In genomic region chr1:155253208-155253607, GRCh38 we compare ENCODE assay signal across 11 cellular contexts. TPM values are rescaled to one million over a fixed set of nuclear protein-coding genes. Genes with fewer than 3 reads are reported as not detected.
DNase-seq lines count a peak whose midpoint lies in the region; ATAC-seq, FAIRE-seq and TF ChIP-seq lines count a peak whose summit lies in the region.
"Had no signal": no experiment of that assay in that cellular context is flagged by ENCODE, and none has a peak within 500 bp of the region (broad histone marks: within the 10 kb centered on the region; RNA-seq: fewer than 3 reads in every experiment).

No MANE protein-coding gene starts in this region.

- H4K20me1 ChIP-seq in astrocyte (ENCODE audit: insufficient read depth, low read length), result no peaks in the 10 kb centered on the region

- H3K36me3 ChIP-seq in CD4-positive, CD25-positive, alpha-beta regulatory T cell (ENCODE audit: control insufficient read depth, insufficient read depth, low read length), result peaks cover 10% of the 10 kb centered on the region
- H3K36me3 ChIP-seq in astrocyte (ENCODE audit: insufficient read depth, low read length) (peaks cover 5% of the 10 kb centered on the region), aorta (ENCODE audit: control insufficient read depth in 1 of 2, insufficient read depth in 2 of 2, low read length in 1 of 2) (peaks cover 0 to 2% of the 10 kb centered on the region in 2 donors)
- H3K36me3 ChIP-seq in naive thymus-derived CD4-positive, alpha-beta T cell (ENCODE audit: control insufficient read depth in 2 of 3, insufficient read depth in 3 of 3, low read length in 3 of 3), result peaks cover 0 to 14% (median 0%) of the 10 kb centered on the region in 3 experiments

- no peak overlapping the region for H3K27ac Mint-ChIP-seq in CD4-positive, CD25-positive, alpha-beta regulatory T cell
- H3K27ac Mint-ChIP-seq in HFFc6 (peak overlapping the region; percentile 79), astrocyte (ENCODE audit: unreplicated experiment) (no peak overlapping the region)
- H3K27ac Mint-ChIP-seq in naive thymus-derived CD4-positive, alpha-beta T cell, result peak overlapping the region in 4 of 9 donors; percentile 25 to 80 (median 76)

- peaks cover 0 to 52% (median 22%) of the 10 kb centered on the region in 4 donors for H3K4me1 Mint-ChIP-seq in CD4-positive, CD25-positive, alpha-beta regulatory T cell
- peaks cover 48% of the 10 kb centered on the region for H3K4me1 Mint-ChIP-seq in HFFc6 (ENCODE audit: low read depth)
- peaks cover 21% of the 10 kb centered on the region for H3K4me1 Mint-ChIP-seq in astrocyte (ENCODE audit: low read depth, unreplicated experiment)
- H3K4me1 Mint-ChIP-seq in naive thymus-derived CD4-positive, alpha-beta T cell, result peaks cover 20 to 42% (median 39%) of the 10 kb centered on the region in 7 donors

- FAIRE-seq in astrocyte (lab: Jason Lieb, UNC), result no peak
- FAIRE-seq: bronchial epithelial cell had no signal

- POLR2A ChIA-PET in naive thymus-derived CD4-positive, alpha-beta T cell (lab: Charles Lee), result interaction anchor here (4.0 kb wide), 1 partner anchor 7 kb away, joined by 34 read pairs; the partner anchor contains the start of gene SCAMP3

- H3K36me3 Mint-ChIP-seq in CD4-positive, CD25-positive, alpha-beta regulatory T cell, result peaks cover 15% of the 10 kb centered on the region
- peaks cover 7% of the 10 kb centered on the region for H3K36me3 Mint-ChIP-seq in HFFc6 (ENCODE audit: low read depth)
- peaks cover 8% of the 10 kb centered on the region for H3K36me3 Mint-ChIP-seq in astrocyte (ENCODE audit: low read depth, unreplicated experiment)
- peaks cover 0 to 16% (median 13%) of the 10 kb centered on the region in 5 donors for H3K36me3 Mint-ChIP-seq in naive thymus-derived CD4-positive, alpha-beta T cell

- H3K4me1 ChIP-seq in CD4-positive, CD25-positive, alpha-beta regulatory T cell (ENCODE audit: control insufficient read depth, insufficient read depth, low read length, poor library complexity, severe bottlenecking), result peaks cover 25% of the 10 kb centered on the region
- H3K4me1 ChIP-seq in astrocyte (ENCODE audit: insufficient read depth, low read length) (peaks cover 28% of the 10 kb centered on the region), aorta (ENCODE audit: control insufficient read depth in 1 of 2, insufficient read depth in 2 of 2, low read length in 2 of 2) (no peaks in the 10 kb centered on the region)
- H3K4me1 ChIP-seq in naive thymus-derived CD4-positive, alpha-beta T cell (ENCODE audit: control insufficient read depth in 2 of 2, insufficient read depth in 2 of 2, low read length in 2 of 2), result peaks cover 4 to 10% of the 10 kb centered on the region in 2 donors

- H3K9ac ChIP-seq in astrocyte (ENCODE audit: low read length), result peak overlapping the region; percentile 82
- H3K9ac ChIP-seq: KMS-11 had no signal

- H3K27me3 ChIP-seq in CD4-positive, CD25-positive, alpha-beta regulatory T cell (ENCODE audit: control insufficient read depth, insufficient read depth, low read length), result no peaks in the 10 kb centered on the region
- no peaks in the 10 kb centered on the region for H3K27me3 ChIP-seq in astrocyte (ENCODE audit: insufficient read depth, low read length)
- H3K27me3 ChIP-seq in naive thymus-derived CD4-positive, alpha-beta T cell (ENCODE audit: control insufficient read depth in 2 of 2, insufficient read depth in 2 of 2, low read length in 2 of 2), result no peaks in the 10 kb centered on the region
- no peaks in the 10 kb centered on the region for H3K27me3 ChIP-seq in aorta (ENCODE audit: control insufficient read depth in 1 of 2, insufficient read depth in 2 of 2, low read length in 1 of 2)
- H3K27me3 ChIP-seq: SJSA1 had no signal

- CTCF ChIA-PET in naive thymus-derived CD4-positive, alpha-beta T cell (lab: Charles Lee), result interaction anchor here (0.6 kb wide), 1 partner anchor 359 kb away, joined by 3 read pairs; no protein-coding TSS in a partner anchor

- intact Hi-C loops in naive thymus-derived CD4-positive, alpha-beta T cell (cut with micrococcal nuclease), result loop anchor here in 1 of 2 donors (10.0 kb wide), 1 partner anchor 252 kb away; no protein-coding TSS in a partner anchor
- intact Hi-C loops in aorta (cut with DNase I), result loop anchor here (5.0 to 10.0 kb wide), 3 partner anchors 69 to 392 kb away; partner anchors contain the start of gene RUSC1 (in 1 of the 2)

- no peak; the same call in 1 of the 2 replicates for TF ChIP-seq CTCF in HFFc6 (IDR thresholded peaks at IDR 0.05)
- TF ChIP-seq CTCF in astrocyte (IDR thresholded peaks at IDR 0.05; ENCODE audit: insufficient read depth, low read depth, low read length), result no peak

- H3K4me3 ChIP-seq in CD4-positive, CD25-positive, alpha-beta regulatory T cell (ENCODE audit: low read depth, low read length), result no peak overlapping the region
- H3K4me3 ChIP-seq in astrocyte (ENCODE audit: insufficient read depth, low read depth, low read length) (peak overlapping the region; percentile 79), aorta (ENCODE audit: low read length in 2 of 2) (no peak overlapping the region)
- H3K4me3 ChIP-seq in naive thymus-derived CD4-positive, alpha-beta T cell (ENCODE audit: low read length), result no peak overlapping the region
- H3K4me3 ChIP-seq: SJSA1 had no signal

- H3K9me3 ChIP-seq in CD4-positive, CD25-positive, alpha-beta regulatory T cell (ENCODE audit: control insufficient read depth in 2 of 2, low read length in 2 of 2), result no peaks in the 10 kb centered on the region
- H3K9me3 ChIP-seq in astrocyte (ENCODE audit: insufficient read depth, low read depth, low read length), result no peaks in the 10 kb centered on the region
- no peaks in the 10 kb centered on the region for H3K9me3 ChIP-seq in naive thymus-derived CD4-positive, alpha-beta T cell (ENCODE audit: control insufficient read depth in 2 of 3, low read length in 3 of 3)
- no peaks in the 10 kb centered on the region for H3K9me3 ChIP-seq in aorta (ENCODE audit: control insufficient read depth, low read length)
- H3K9me3 ChIP-seq: SJSA1 had no signal

- no peak overlapping the region for H3K27ac ChIP-seq in CD4-positive, CD25-positive, alpha-beta regulatory T cell (ENCODE audit: insufficient read depth, low read length, poor library complexity, severe bottlenecking)
- H3K27ac ChIP-seq in astrocyte (ENCODE audit: low read depth, low read length) (no peak overlapping the region), aorta (ENCODE audit: low read depth in 1 of 2, low read length in 2 of 2) (no peak overlapping the region)
- no peak overlapping the region for H3K27ac ChIP-seq in naive thymus-derived CD4-positive, alpha-beta T cell (ENCODE audit: low read depth, low read length)
- H3K27ac ChIP-seq: KMS-11, SJSA1 had no signal

- WGBS in aorta, 2 donors, result 75 to 78% methylated on average over 5 of the region's 5 CpGs

- no peaks in the 10 kb centered on the region for H3K27me3 Mint-ChIP-seq in CD4-positive, CD25-positive, alpha-beta regulatory T cell
- H3K27me3 Mint-ChIP-seq in HFFc6 (ENCODE audit: insufficient read depth) (peaks cover 2% of the 10 kb centered on the region), astrocyte (ENCODE audit: low read depth, unreplicated experiment) (no peaks in the 10 kb centered on the region)
- H3K27me3 Mint-ChIP-seq in naive thymus-derived CD4-positive, alpha-beta T cell, result no peaks in the 10 kb centered on the region

- no peak overlapping the region for H2AFZ ChIP-seq in astrocyte (ENCODE audit: low read depth, low read length)

- peak overlapping the region in 3 of 4 donors; percentile 75 to 94 (median 80) for H3K4me3 Mint-ChIP-seq in CD4-positive, CD25-positive, alpha-beta regulatory T cell
- H3K4me3 Mint-ChIP-seq in HFFc6 (peak overlapping the region; percentile 90), astrocyte (ENCODE audit: unreplicated experiment) (peak overlapping the region; percentile 80)
- H3K4me3 Mint-ChIP-seq in naive thymus-derived CD4-positive, alpha-beta T cell, result peak overlapping the region; percentile 1 to 85 (median 76)

- no peaks in the 10 kb centered on the region for H3K9me3 Mint-ChIP-seq in CD4-positive, CD25-positive, alpha-beta regulatory T cell
- no peaks in the 10 kb centered on the region for H3K9me3 Mint-ChIP-seq in HFFc6
- H3K9me3 Mint-ChIP-seq in astrocyte (ENCODE audit: unreplicated experiment), result no peaks in the 10 kb centered on the region
- peaks cover 0 to 1% (median 0%) of the 10 kb centered on the region in 11 donors for H3K9me3 Mint-ChIP-seq in naive thymus-derived CD4-positive, alpha-beta T cell

- DNase-seq in CD4-positive, CD25-positive, alpha-beta regulatory T cell, result no peak
- DNase-seq in HFFc6, result no peak
- no peak for DNase-seq in astrocyte (ENCODE audit: low read depth)
- no peak for DNase-seq in naive thymus-derived CD4-positive, alpha-beta T cell
- no peak for DNase-seq in NCI-H1694 treated with DMSO at 0.1 percent for 48 hours (lab: John Stamatoyannopoulos, UW)
- no peak for DNase-seq in aorta
- DNase-seq in stimulated activated CD4-positive, alpha-beta T cell treated with anti-CD3 and anti-CD28 coated beads, Interleukin-4, amount 100 ng/mL, for 1 hour, result no peak

- H3K4me2 ChIP-seq in astrocyte (ENCODE audit: low read length), result peak overlapping the region; percentile 97

- no peak for ATAC-seq in CD4-positive, CD25-positive, alpha-beta regulatory T cell (ENCODE audit: low read depth in 2 of 2)
- no peak for ATAC-seq in naive thymus-derived CD4-positive, alpha-beta T cell
- no peak for ATAC-seq in aorta (ENCODE audit: low FRiP score)
- no peak for ATAC-seq in GM21381 (IDR thresholded peaks at IDR 0.05; ENCODE audit: unreplicated experiment)

- H3K79me2 ChIP-seq in astrocyte (ENCODE audit: insufficient read depth, low read length), result peaks cover 17% of the 10 kb centered on the region

RNA-seq across cellular contexts. Expression of gene ENTREP3, which starts 2.1 kb away (rescaled TPM):
- total RNA-seq in CD4-positive, CD25-positive, alpha-beta regulatory T cell, result 7.8 TPM
- polyA plus RNA-seq in CD4-positive, CD25-positive, alpha-beta regulatory T cell, result under 1 TPM; 0.57 to 0.97 (median 0.72) TPM
- 10 to 100 TPM; 53.6 to 81.3 (median 58.8) TPM for total RNA-seq in HFFc6 (2021; fragmentation: NEBNext Ultra II Directional; extraction: Animal tissue kit (Norgen Biotek cat#: 25700))
- total RNA-seq in astrocyte (51.1 and 51.7 TPM in 2 replicates), aorta (10 to 100 TPM; 22.8 to 28.7 TPM)
- 10 to 100 TPM in 4 of 5 experiments, 1 to 10 TPM in 1; 8.2 to 24.3 (median 13.8) TPM for total RNA-seq in naive thymus-derived CD4-positive, alpha-beta T cell
- 1 to 10 TPM; 1.8 to 2.0 TPM for polyA plus RNA-seq in naive thymus-derived CD4-positive, alpha-beta T cell
- polyA plus RNA-seq in aorta, result 10 to 100 TPM in 1 of 2 donors, 1 to 10 TPM in 1; 6.0 to 25.4 TPM

RNA-seq across cellular contexts. Expression of gene SCAMP3, which starts 9.0 kb away (rescaled TPM):
- 57.3 TPM for total RNA-seq in CD4-positive, CD25-positive, alpha-beta regulatory T cell
- 100 to 1,000 TPM; 110 to 150 (median 141) TPM for polyA plus RNA-seq in CD4-positive, CD25-positive, alpha-beta regulatory T cell
- total RNA-seq in HFFc6 (2021; fragmentation: NEBNext Ultra II Directional; extraction: Animal tissue kit (Norgen Biotek cat#: 25700)), result 100 to 1,000 TPM; 125 to 150 (median 135) TPM
- 68.9 and 70.3 TPM in 2 replicates for total RNA-seq in astrocyte
- 100 to 1,000 TPM in 3 of 5 experiments, 10 to 100 TPM in 2; 50.8 to 118 (median 100) TPM for total RNA-seq in naive thymus-derived CD4-positive, alpha-beta T cell
- 100 to 1,000 TPM; 141 to 219 TPM for polyA plus RNA-seq in naive thymus-derived CD4-positive, alpha-beta T cell
- total RNA-seq in aorta, result 10 to 100 TPM; 36.9 to 39.7 TPM
- 10 to 100 TPM; 11.9 to 46.8 TPM for polyA plus RNA-seq in aorta

RNA-seq across cellular contexts. Expression of gene CLK2, which starts 20.1 kb away (rescaled TPM):
- total RNA-seq in CD4-positive, CD25-positive, alpha-beta regulatory T cell, result 76.6 TPM
- 10 to 100 TPM; 11.4 to 17.4 (median 15.5) TPM for polyA plus RNA-seq in CD4-positive, CD25-positive, alpha-beta regulatory T cell
- total RNA-seq in HFFc6 (2021; fragmentation: NEBNext Ultra II Directional; extraction: Animal tissue kit (Norgen Biotek cat#: 25700)), result 10 to 100 TPM; 24.8 to 32.8 (median 30.0) TPM
- total RNA-seq in astrocyte (31.7 and 36.1 TPM in 2 replicates), aorta (10 to 100 TPM; 39.6 to 63.0 TPM)
- 100 to 1,000 TPM in 2 of 5 experiments, 10 to 100 TPM in 3; 72.2 to 137 (median 94.7) TPM for total RNA-seq in naive thymus-derived CD4-positive, alpha-beta T cell
- 10 to 100 TPM; 16.7 to 31.0 TPM for polyA plus RNA-seq in naive thymus-derived CD4-positive, alpha-beta T cell
- 10 to 100 TPM in 1 of 2 donors, 1 to 10 TPM in 1; 9.3 to 88.6 TPM for polyA plus RNA-seq in aorta

RNA-seq across cellular contexts. Expression of gene HCN3, which starts 24.1 kb away (rescaled TPM):
- total RNA-seq in CD4-positive, CD25-positive, alpha-beta regulatory T cell, result 1.5 TPM
- under 1 TPM in 3 of 4 donors, not detected in 1; 0.07 to 0.15 (median 0.11) TPM for polyA plus RNA-seq in CD4-positive, CD25-positive, alpha-beta regulatory T cell
- 1 to 10 TPM; 1.3 to 1.6 (median 1.5) TPM for total RNA-seq in HFFc6 (2021; fragmentation: NEBNext Ultra II Directional; extraction: Animal tissue kit (Norgen Biotek cat#: 25700))
- total RNA-seq in astrocyte (3.4 and 3.6 TPM in 2 replicates), aorta (1 to 10 TPM; 1.8 to 5.7 TPM)
- 1 to 10 TPM; 1.6 to 3.3 (median 2.8) TPM for total RNA-seq in naive thymus-derived CD4-positive, alpha-beta T cell
- polyA plus RNA-seq in naive thymus-derived CD4-positive, alpha-beta T cell, result under 1 TPM in 1 of 2 donors, not detected in 1; 0.07 TPM
- polyA plus RNA-seq in aorta, result 1 to 10 TPM in 1 of 2 donors, under 1 TPM in 1; 0.13 to 3.1 TPM

RNA-seq across cellular contexts. Expression of gene MTX1, which starts 44.7 kb away (rescaled TPM):
- total RNA-seq in CD4-positive, CD25-positive, alpha-beta regulatory T cell, result 18.4 TPM
- 10 to 100 TPM; 44.3 to 52.2 (median 49.0) TPM for polyA plus RNA-seq in CD4-positive, CD25-positive, alpha-beta regulatory T cell
- 10 to 100 TPM; 49.8 to 55.4 (median 51.5) TPM for total RNA-seq in HFFc6 (2021; fragmentation: NEBNext Ultra II Directional; extraction: Animal tissue kit (Norgen Biotek cat#: 25700))
- total RNA-seq in astrocyte, result 39.8 and 41.8 TPM in 2 replicates
- 10 to 100 TPM; 19.5 to 40.8 (median 22.0) TPM for total RNA-seq in naive thymus-derived CD4-positive, alpha-beta T cell
- polyA plus RNA-seq in naive thymus-derived CD4-positive, alpha-beta T cell, result 10 to 100 TPM; 48.9 to 49.9 TPM
- 10 to 100 TPM; 20.3 to 21.3 TPM for total RNA-seq in aorta
- polyA plus RNA-seq in aorta, result 10 to 100 TPM; 26.2 to 52.9 TPM
